1 cellular context compared by ENCODE assay signal in the genomic region with DNA sequence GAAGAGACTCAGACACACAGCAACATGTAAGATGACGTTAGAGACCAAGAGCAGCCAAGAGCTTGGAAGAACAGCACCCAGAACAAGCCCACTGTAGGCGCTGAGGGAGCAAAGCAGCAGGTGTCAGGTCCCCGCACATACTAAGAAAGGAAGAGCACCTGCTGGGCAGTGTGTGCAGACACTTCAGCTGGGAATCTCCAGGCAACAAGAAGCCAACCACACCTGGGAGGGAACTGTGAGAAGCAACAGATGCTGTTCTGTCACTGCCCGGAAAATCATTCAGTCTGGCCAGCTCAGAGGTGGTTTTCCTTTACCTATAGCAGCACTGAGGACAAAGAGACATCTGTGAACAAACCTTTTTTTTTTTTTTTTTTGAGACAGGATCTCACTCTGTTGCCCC.
TF ChIP-seq lines count a peak whose summit lies in the region.

No MANE protein-coding gene starts in this region.

TF ChIP-seq in WTC11, 78 proteins besides CTCF, POLR2A, EP300 and RAD21 (continued from another document):
- TF ChIP-seq, protein P1, sequence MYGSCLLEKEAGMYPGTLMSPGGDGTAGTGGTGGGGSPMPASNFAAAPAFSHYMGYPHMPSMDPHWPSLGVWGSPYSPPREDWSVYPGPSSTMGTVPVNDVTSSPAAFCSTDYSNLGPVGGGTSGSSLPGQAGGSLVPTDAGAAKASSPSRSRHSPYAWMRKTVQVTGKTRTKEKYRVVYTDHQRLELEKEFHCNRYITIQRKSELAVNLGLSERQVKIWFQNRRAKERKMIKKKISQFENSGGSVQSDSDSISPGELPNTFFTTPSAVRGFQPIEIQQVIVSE (CRISPR knock-in tag; IDR thresholded peaks at IDR 0.05; ENCODE audit: borderline replicate concordance): no peak
- TF ChIP-seq, protein P2, sequence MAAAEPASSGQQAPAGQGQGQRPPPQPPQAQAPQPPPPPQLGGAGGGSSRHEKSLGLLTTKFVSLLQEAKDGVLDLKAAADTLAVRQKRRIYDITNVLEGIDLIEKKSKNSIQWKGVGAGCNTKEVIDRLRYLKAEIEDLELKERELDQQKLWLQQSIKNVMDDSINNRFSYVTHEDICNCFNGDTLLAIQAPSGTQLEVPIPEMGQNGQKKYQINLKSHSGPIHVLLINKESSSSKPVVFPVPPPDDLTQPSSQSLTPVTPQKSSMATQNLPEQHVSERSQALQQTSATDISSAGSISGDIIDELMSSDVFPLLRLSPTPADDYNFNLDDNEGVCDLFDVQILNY (CRISPR knock-in tag; IDR thresholded peaks at IDR 0.05): no peak
- TF ChIP-seq, protein P3, sequence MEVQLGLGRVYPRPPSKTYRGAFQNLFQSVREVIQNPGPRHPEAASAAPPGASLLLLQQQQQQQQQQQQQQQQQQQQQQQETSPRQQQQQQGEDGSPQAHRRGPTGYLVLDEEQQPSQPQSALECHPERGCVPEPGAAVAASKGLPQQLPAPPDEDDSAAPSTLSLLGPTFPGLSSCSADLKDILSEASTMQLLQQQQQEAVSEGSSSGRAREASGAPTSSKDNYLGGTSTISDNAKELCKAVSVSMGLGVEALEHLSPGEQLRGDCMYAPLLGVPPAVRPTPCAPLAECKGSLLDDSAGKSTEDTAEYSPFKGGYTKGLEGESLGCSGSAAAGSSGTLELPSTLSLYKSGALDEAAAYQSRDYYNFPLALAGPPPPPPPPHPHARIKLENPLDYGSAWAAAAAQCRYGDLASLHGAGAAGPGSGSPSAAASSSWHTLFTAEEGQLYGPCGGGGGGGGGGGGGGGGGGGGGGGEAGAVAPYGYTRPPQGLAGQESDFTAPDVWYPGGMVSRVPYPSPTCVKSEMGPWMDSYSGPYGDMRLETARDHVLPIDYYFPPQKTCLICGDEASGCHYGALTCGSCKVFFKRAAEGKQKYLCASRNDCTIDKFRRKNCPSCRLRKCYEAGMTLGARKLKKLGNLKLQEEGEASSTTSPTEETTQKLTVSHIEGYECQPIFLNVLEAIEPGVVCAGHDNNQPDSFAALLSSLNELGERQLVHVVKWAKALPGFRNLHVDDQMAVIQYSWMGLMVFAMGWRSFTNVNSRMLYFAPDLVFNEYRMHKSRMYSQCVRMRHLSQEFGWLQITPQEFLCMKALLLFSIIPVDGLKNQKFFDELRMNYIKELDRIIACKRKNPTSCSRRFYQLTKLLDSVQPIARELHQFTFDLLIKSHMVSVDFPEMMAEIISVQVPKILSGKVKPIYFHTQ (CRISPR knock-in tag; IDR thresholded peaks at IDR 0.05): no peak
- no peak for TF ChIP-seq MYBL2 (CRISPR knock-in tag; IDR thresholded peaks at IDR 0.05)
